ENCODE assay signal across 28 cellular contexts in genomic region chr3:52185311-52185710, GRCh38. TPM values are rescaled to one million over a fixed set of nuclear protein-coding genes. Genes with fewer than 3 reads are reported as not detected.
"Had no signal": no experiment of that assay in that cellular context is flagged by ENCODE, and none has a peak within 500 bp of the region (broad histone marks: within the 10 kb centered on the region; RNA-seq: fewer than 3 reads in every experiment).

No MANE protein-coding gene starts in this region.

- H3K27me3 Mint-ChIP-seq: effector memory CD8-positive, alpha-beta T cell; naive thymus-derived CD8-positive, alpha-beta T cell; stimulated activated memory B cell treated with anti-CD40 and anti-IgM and Interleukin-4, amounts not matched to agents 10 μg/mL and 1 μg/mL and 100 μg/mL, for 72 hours; stimulated activated naive CD8-positive, alpha-beta T cell treated with anti-CD3 and anti-CD28 coated beads, Interleukin-15, Interleukin-2, amounts not matched to agents 100 ng/mL and 50 ng/mL, for 24 hours had no signal

- H3K4me3 ChIP-seq: coronary artery, esophagus squamous epithelium, lower lobe of right lung, prostate gland, right atrium auricular region, smooth muscle cell, thoracic aorta, tibial nerve, upper lobe of left lung had no signal

- H3K27ac ChIP-seq: coronary artery, esophagus squamous epithelium, lower lobe of right lung, prostate gland, thoracic aorta, tibial nerve, upper lobe of left lung had no signal

- H3K36me3 Mint-ChIP-seq: immature natural killer cell; naive thymus-derived CD8-positive, alpha-beta T cell; stimulated activated memory B cell treated with anti-CD40 and anti-IgM and Interleukin-4, amounts not matched to agents 10 μg/mL and 1 μg/mL and 100 μg/mL, for 72 hours had no signal

- H3K27ac Mint-ChIP-seq: stimulated activated memory B cell treated with anti-CD40 and anti-IgM and Interleukin-4, amounts not matched to agents 10 μg/mL and 1 μg/mL and 100 μg/mL, for 72 hours; stimulated activated naive CD8-positive, alpha-beta T cell treated with anti-CD3 and anti-CD28 coated beads, Interleukin-15, Interleukin-2, amounts not matched to agents 100 ng/mL and 50 ng/mL, for 24 hours had no signal

- H3K4me2 ChIP-seq: smooth muscle cell had no signal

- H3K27me3 ChIP-seq: esophagus squamous epithelium, right atrium auricular region, tibial nerve, upper lobe of left lung had no signal

- DNase-seq: effector memory CD8-positive, alpha-beta T cell; erythroblast; esophagus squamous epithelium; foreskin melanocyte; glutamatergic neuron; hypothalamus; immature natural killer cell; islet precursor cell; kidney glomerular epithelial cell; left colon; left ventricle myocardium superior; naive thymus-derived CD8-positive, alpha-beta T cell; stimulated activated CD4-positive, alpha-beta T cell treated with anti-CD3 and anti-CD28 coated beads, Interleukin-2, amount 100 ng/mL, for 24 hours; stimulated activated CD4-positive, alpha-beta T cell treated with anti-CD3 and anti-CD28 coated beads, Interleukin-4, amount 100 ng/mL, for 24 hours; upper lobe of left lung had no signal

- ATAC-seq: effector memory CD8-positive, alpha-beta T cell; left colon; left ventricle myocardium superior; naive thymus-derived CD8-positive, alpha-beta T cell; sciatic nerve; stimulated activated memory B cell treated with anti-CD40 and anti-IgM and Interleukin-4, amounts not matched to agents 10 μg/mL and 1 μg/mL and 100 μg/mL, for 72 hours had no signal

- H3K36me3 ChIP-seq: esophagus squamous epithelium, lower lobe of right lung, prostate gland, right atrium auricular region, thoracic aorta, tibial nerve, upper lobe of left lung had no signal

- H3K9me3 ChIP-seq: esophagus squamous epithelium, lower lobe of right lung, prostate gland, right atrium auricular region, thoracic aorta, tibial nerve, upper lobe of left lung had no signal

- H3K4me3 Mint-ChIP-seq: effector memory CD8-positive, alpha-beta T cell; immature natural killer cell; naive thymus-derived CD8-positive, alpha-beta T cell; stimulated activated memory B cell treated with anti-CD40 and anti-IgM and Interleukin-4, amounts not matched to agents 10 μg/mL and 1 μg/mL and 100 μg/mL, for 72 hours; stimulated activated naive CD8-positive, alpha-beta T cell treated with anti-CD3 and anti-CD28 coated beads, Interleukin-15, Interleukin-2, amounts not matched to agents 100 ng/mL and 50 ng/mL, for 24 hours had no signal

- H3K9me3 Mint-ChIP-seq: effector memory CD8-positive, alpha-beta T cell; immature natural killer cell; naive thymus-derived CD8-positive, alpha-beta T cell; stimulated activated memory B cell treated with anti-CD40 and anti-IgM and Interleukin-4, amounts not matched to agents 10 μg/mL and 1 μg/mL and 100 μg/mL, for 72 hours; stimulated activated naive CD8-positive, alpha-beta T cell treated with anti-CD3 and anti-CD28 coated beads, Interleukin-15, Interleukin-2, amounts not matched to agents 100 ng/mL and 50 ng/mL, for 24 hours had no signal

RNA-seq across cellular contexts. Expression of gene TLR9, which starts 40.1 kb away (rescaled TPM):
- total RNA-seq: dermis microvascular lymphatic vessel endothelial cell, esophagus squamous epithelium, osteoblast, right atrium auricular region, thoracic aorta had no signal
- polyA plus RNA-seq: immature natural killer cell; naive thymus-derived CD8-positive, alpha-beta T cell; neural cell; smooth muscle cell had no signal
